20 cellular contexts compared by ENCODE assay signal in genomic region chr21:14609274-14609673, GRCh38.
"Had no signal": no experiment of that assay in that cellular context is flagged by ENCODE, and none has a peak within 500 bp of the region (broad histone marks: within the 10 kb centered on the region; RNA-seq: fewer than 3 reads in every experiment).

No MANE protein-coding gene starts in this region.

- H3K9me3 Mint-ChIP-seq: immature natural killer cell had no signal

- H3K27me3 ChIP-seq: neural progenitor cell, right atrium auricular region, sigmoid colon, stomach, thyroid gland, vagina had no signal

- H3K27ac Mint-ChIP-seq: immature natural killer cell; memory B cell; nephron; neural progenitor cell; stimulated activated effector memory CD8-positive, alpha-beta T cell treated with anti-CD3 and anti-CD28 coated beads, Interleukin-12 subunit alpha, Interleukin-12 subunit beta, amount 100 ng/mL, for 72 hours had no signal

- H2AFZ ChIP-seq: neural progenitor cell had no signal

- H3K4me1 ChIP-seq: neural progenitor cell, prostate gland, right atrium auricular region, sigmoid colon, stomach, thyroid gland, vagina had no signal

- H3K27me3 Mint-ChIP-seq: memory B cell had no signal

- H3K4me3 Mint-ChIP-seq: immature natural killer cell; memory B cell; nephron; neural progenitor cell; stimulated activated effector memory CD8-positive, alpha-beta T cell treated with anti-CD3 and anti-CD28 coated beads, Interleukin-12 subunit alpha, Interleukin-12 subunit beta, amount 100 ng/mL, for 72 hours had no signal

- H3K9me3 ChIP-seq: prostate gland, sigmoid colon, stomach, thyroid gland, vagina had no signal

- H3K4me1 Mint-ChIP-seq: immature natural killer cell had no signal

- H3K4me2 ChIP-seq: neural progenitor cell had no signal

- H3K36me3 ChIP-seq: neural progenitor cell, prostate gland, right atrium auricular region, sigmoid colon, stomach, thyroid gland, vagina had no signal

- H3K4me3 ChIP-seq: lung, neural progenitor cell, prostate gland, right atrium auricular region, sigmoid colon, stomach, thyroid gland, vagina had no signal

- H3K27ac ChIP-seq: neural progenitor cell, prostate gland, right atrium auricular region, sigmoid colon, stomach, thyroid gland, vagina had no signal

- DNase-seq: cortex of kidney; hypothalamus; immature natural killer cell; kidney; sigmoid colon; stimulated activated CD4-positive, alpha-beta T cell treated with anti-CD3 and anti-CD28 coated beads, Interleukin-2, amount 100 ng/mL, for 24 hours; stimulated activated CD4-positive, alpha-beta T cell treated with anti-CD3 and anti-CD28 coated beads, Interleukin-4, amount 100 ng/mL, for 24 hours; stimulated activated naive CD4-positive, alpha-beta T cell treated with Interleukin-2 at 50 U/mL for 16 hours; stomach; thyroid gland; trophoblast cell had no signal

- ATAC-seq: left lobe of liver; stimulated activated effector memory CD8-positive, alpha-beta T cell treated with anti-CD3 and anti-CD28 coated beads, Interleukin-12 subunit alpha, Interleukin-12 subunit beta, amount 100 ng/mL, for 72 hours had no signal

- H3K9ac ChIP-seq: neural progenitor cell had no signal

- H3K36me3 Mint-ChIP-seq: neural progenitor cell; stimulated activated effector memory CD8-positive, alpha-beta T cell treated with anti-CD3 and anti-CD28 coated beads, Interleukin-12 subunit alpha, Interleukin-12 subunit beta, amount 100 ng/mL, for 72 hours had no signal
